Comparison of ENCODE assay signal across 8 cellular contexts in genomic region chr11:64284962-64285884, GRCh38. TPM values are rescaled to one million over a fixed set of nuclear protein-coding genes. Genes with fewer than 3 reads are reported as not detected.
DNase-seq lines count a peak whose midpoint lies in the region; ATAC-seq and TF ChIP-seq lines count a peak whose summit lies in the region.

Gene GPR137, plus strand, starts transcription at chr11:64285848. Its CDS starts 677 bp downstream, at chr11:64286525.

- H3K27ac Mint-ChIP-seq in GM23338 = no peak within 1 kb of the TSS
- H3K27ac Mint-ChIP-seq in activated naive CD4-positive, alpha-beta T cell treated with anti-CD3 and anti-CD28 coated beads for 36 hours = peak within 1 kb of the TSS; percentile 90

- ATAC-seq in GM23338 = peak; percentile 44
- ATAC-seq in gastroesophageal sphincter = peak; percentile 79

- peaks cover 6% of the 10 kb centered on the region; the same call in 1 of the 2 replicates for H3F3A ChIP-seq in GM23338 (replicated peaks; ENCODE audit: low read depth)

- TF ChIP-seq POLR2A in gastroesophageal sphincter (IDR thresholded peaks at IDR 0.05) = peak; percentile 33 to 40

- H3K36me3 Mint-ChIP-seq in GM23338 (ENCODE audit: low read depth) = peaks cover 10% of the 10 kb centered on the region; the same call in 2 of the 3 replicates
- peaks cover 5% of the 10 kb centered on the region for H3K36me3 Mint-ChIP-seq in activated naive CD4-positive, alpha-beta T cell treated with anti-CD3 and anti-CD28 coated beads for 36 hours (ENCODE audit: low read depth)

- H3K27ac ChIP-seq in GM23338 (ENCODE audit: low read depth) (peak within 1 kb of the TSS; percentile 84; the same call in 1 of the 2 replicates), gastroesophageal sphincter (peak within 1 kb of the TSS; percentile 87 to 97 (median 94)), neutrophil (peak within 1 kb of the TSS; percentile 98)

- H3K36me3 ChIP-seq in GM23338 (ENCODE audit: insufficient read depth) (no peaks in the 10 kb centered on the region), gastroesophageal sphincter (peaks cover 0 to 48% of the 10 kb centered on the region in 2 donors), neutrophil (peaks cover 7% of the 10 kb centered on the region)

- peaks cover 30% of the 10 kb centered on the region for H3K27me3 Mint-ChIP-seq in GM23338 (ENCODE audit: insufficient read depth, low read depth, poor library complexity)
- H3K27me3 Mint-ChIP-seq in activated naive CD4-positive, alpha-beta T cell treated with anti-CD3 and anti-CD28 coated beads for 36 hours (ENCODE audit: low read depth) = no peaks in the 10 kb centered on the region

- 0% methylated on average over 6 of the region's 102 CpGs; no CpG with 5 or more reads in 1 of the 2 donors for WGBS in gastroesophageal sphincter (ENCODE audit: low coverage in 1 of 2), 2 donors

- H3K27me3 ChIP-seq in GM23338 (ENCODE audit: insufficient read depth) = peaks cover 24% of the 10 kb centered on the region
- peaks cover 8% of the 10 kb centered on the region for H3K27me3 ChIP-seq in gastroesophageal sphincter
- H3K27me3 ChIP-seq in neutrophil = peaks cover 12% of the 10 kb centered on the region

- peaks cover 8% of the 10 kb centered on the region for H3K4me1 ChIP-seq in GM23338 (ENCODE audit: insufficient read depth)
- H3K4me1 ChIP-seq in gastroesophageal sphincter = peaks cover 0 to 54% (median 22%) of the 10 kb centered on the region in 3 donors
- H3K4me1 ChIP-seq in neutrophil (ENCODE audit: control insufficient read depth in 1 of 2, insufficient read depth in 1 of 2, low read depth in 1 of 2, low read length in 1 of 2) = peaks cover 20 to 26% of the 10 kb centered on the region in 2 experiments

- CTCF ChIA-PET in activated naive CD4-positive, alpha-beta T cell treated with anti-CD3 and anti-CD28 coated beads for 36 hours (lab: Charles Lee) = interaction anchor here (0.8 to 3.1 kb wide), 5 partner anchors 16 to 79 kb away, joined by 3 to 12 read pairs (median 5); partner anchors contain the start of gene FERMT3

- peak within 1 kb of the TSS; percentile 81 for H3K4me3 Mint-ChIP-seq in GM23338
- peak within 1 kb of the TSS; percentile 82 for H3K4me3 Mint-ChIP-seq in activated naive CD4-positive, alpha-beta T cell treated with anti-CD3 and anti-CD28 coated beads for 36 hours

- no peak for TF ChIP-seq CTCF in GM23338 (conservative IDR thresholded peaks at IDR 0.05; ENCODE audit: low read depth in 2 of 2)
- peak in 1 of 4 experiments; percentile 17 for TF ChIP-seq CTCF in gastroesophageal sphincter (IDR thresholded peaks at IDR 0.05)
- TF ChIP-seq CTCF in neutrophil (IDR thresholded peaks at IDR 0.05) = peak; percentile 42

- H3K79me2 ChIP-seq in GM23338 (replicated peaks; ENCODE audit: insufficient read depth) = no peaks in the 10 kb centered on the region

- no peaks in the 10 kb centered on the region; the same call in 2 of the 3 replicates for H3K9me3 Mint-ChIP-seq in GM23338
- H3K9me3 Mint-ChIP-seq in activated naive CD4-positive, alpha-beta T cell treated with anti-CD3 and anti-CD28 coated beads for 36 hours = no peaks in the 10 kb centered on the region

- H3K9me3 ChIP-seq in gastroesophageal sphincter (no peaks in the 10 kb centered on the region), neutrophil (no peaks in the 10 kb centered on the region)

- no peak for TF ChIP-seq EP300 in gastroesophageal sphincter (IDR thresholded peaks at IDR 0.05)

- H3K4me1 Mint-ChIP-seq in GM23338 = peaks cover 8% of the 10 kb centered on the region
- H3K4me1 Mint-ChIP-seq in activated naive CD4-positive, alpha-beta T cell treated with anti-CD3 and anti-CD28 coated beads for 36 hours (ENCODE audit: low read depth) = peaks cover 17% of the 10 kb centered on the region

- peak within 1 kb of the TSS; percentile 98 for H2AFZ ChIP-seq in GM23338

- intact Hi-C loops in activated naive CD4-positive, alpha-beta T cell treated with anti-CD3 and anti-CD28 coated beads for 36 hours (cut with micrococcal nuclease) = loop anchor here (1.0 to 2.0 kb wide), 7 partner anchors 15 to 78 kb away; partner anchors contain the start of genes ESRRA, FKBP2, NUDT22 and PPP1R14B

- DNase-seq in ELR (ENCODE audit: low read depth) (peak; percentile 80), GM23338 (ENCODE audit: low spot score) (peak; percentile 80), Kasumi-1 (lab: John Stamatoyannopoulos, UW) (peak; percentile 58 to 66), SK-N-DZ (ENCODE audit: low spot score) (peak; percentile 76), superior temporal gyrus (ENCODE audit: extremely low spot score) (peak; percentile 87)
- peak; percentile 87 for DNase-seq in activated naive CD4-positive, alpha-beta T cell treated with anti-CD3 and anti-CD28 coated beads for 36 hours

- peak within 1 kb of the TSS; percentile 99 for H3K4me2 ChIP-seq in GM23338

- H4K20me1 ChIP-seq in GM23338 (replicated peaks; ENCODE audit: insufficient read depth) = no peaks in the 10 kb centered on the region

- H3K4me3 ChIP-seq in GM23338 = peak within 1 kb of the TSS; percentile 95
- H3K4me3 ChIP-seq in gastroesophageal sphincter = peak within 1 kb of the TSS; percentile 72
- peak within 1 kb of the TSS; percentile 86 to 93 for H3K4me3 ChIP-seq in neutrophil (ENCODE audit: low read depth in 1 of 2, low read length in 1 of 2)

- H3K9me2 ChIP-seq in GM23338 (ENCODE audit: insufficient read depth) = no peaks in the 10 kb centered on the region

TF ChIP-seq in GM23338, 12 proteins besides CTCF, POLR2A, EP300 and RAD21 (continues in another document):
- TF ChIP-seq NANOG (IDR thresholded peaks at IDR 0.05; ENCODE audit: borderline replicate concordance) (no peak), STAT1 (IDR thresholded peaks at IDR 0.05; ENCODE audit: unreplicated experiment) (no peak), ZNF114 (CRISPR knock-in tag; IDR thresholded peaks at IDR 0.05) (no peak), POLR2AphosphoS5 (IDR thresholded peaks at IDR 0.05; ENCODE audit: low read depth) (no peak; the same call in 1 of the 2 replicates), REST (IDR thresholded peaks at IDR 0.05; ENCODE audit: unreplicated experiment) (no peak)

RNA-seq across cellular contexts. Expression of gene GPR137, which starts in this region (rescaled TPM):
- 32.5 and 35.6 TPM in 2 replicates for total RNA-seq in GM23338 (2014; rRNA removed; shearing (Covaris generic))
- polyA plus RNA-seq in GM23338 (2016; fragmentation: Nextera tagmentation; extraction: Ambion mirVana) = 16.3 and 17.7 TPM in 2 replicates
- polyA plus RNA-seq in SK-N-DZ (2014; cell fraction: cytosol; rRNA removed) = 20.8 and 22.1 TPM in 2 replicates
- 55.0 and 61.0 TPM in 2 replicates for polyA plus RNA-seq in SK-N-DZ (2014; cell fraction: nucleus; rRNA removed)
- 10 to 100 TPM; 26.2 to 30.5 TPM for total RNA-seq in activated naive CD4-positive, alpha-beta T cell treated with anti-CD3 and anti-CD28 coated beads for 36 hours
- 10 to 100 TPM; 14.0 to 37.1 (median 27.6) TPM for total RNA-seq in gastroesophageal sphincter

Comparison
In these comparisons a context has a peak if more than half of its experiments do, and no peak if none do; other contexts are left out.
1. Peak in every context shown above with its lines: DNase-seq, ATAC-seq, H3K4me3 ChIP-seq and H3K27ac ChIP-seq.